In the genomic region with DNA sequence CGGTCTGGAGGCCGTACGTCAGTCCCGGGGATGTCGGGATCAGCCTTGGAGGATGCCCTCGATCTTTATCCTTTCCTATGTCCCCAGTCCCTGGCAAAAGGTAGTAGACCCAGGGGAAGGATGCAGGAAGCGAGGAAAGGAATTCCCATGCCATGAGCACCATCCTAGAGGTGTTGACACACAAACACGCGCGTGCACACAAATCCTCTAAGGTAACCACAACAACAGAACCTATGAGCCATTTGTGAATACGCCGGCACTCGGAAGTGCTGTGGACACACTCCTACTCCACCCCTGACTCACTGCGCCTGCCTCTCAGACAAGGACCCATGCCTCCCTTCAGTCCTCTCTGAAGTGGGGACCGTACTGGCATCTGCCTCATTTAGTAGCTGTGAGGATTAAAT, we compare ENCODE assay signal across 9 cellular contexts. TPM values are rescaled to one million over a fixed set of nuclear protein-coding genes. Genes with fewer than 3 reads are reported as not detected.
A peak's percentile ranks its signal among the peaks of the same experiment; 100 is the strongest.
DNase-seq lines count a peak whose midpoint lies in the region; ATAC-seq, FAIRE-seq and TF ChIP-seq lines count a peak whose summit lies in the region.
"Had no signal": no experiment of that assay in that cellular context is flagged by ENCODE, and none has a peak within 500 bp of the region (broad histone marks: within the 10 kb centered on the region; RNA-seq: fewer than 3 reads in every experiment).

No MANE protein-coding gene starts in this region.

- TF ChIP-seq CTCF in A673 (conservative IDR thresholded peaks at IDR 0.05; ENCODE audit: low read depth, low read length) (no peak), colonic mucosa (IDR thresholded peaks at IDR 0.05) (peak; percentile 24), mesothelial cell of epicardium (IDR thresholded peaks at IDR 0.05; ENCODE audit: unreplicated experiment) (peak; percentile 46)

- peak; percentile 41 for ATAC-seq in SK-N-SH treated with all-trans-retinoic acid at 6 μM for 48 hours
- peak; percentile 77 for ATAC-seq in stimulated activated naive CD8-positive, alpha-beta T cell treated with anti-CD3 and anti-CD28 coated beads, Interleukin-15, Interleukin-2, amounts not matched to agents 100 U/mL and 50 U/mL, for 24 hours
- no peak for ATAC-seq in GM18519 (IDR thresholded peaks at IDR 0.05; ENCODE audit: low FRiP score, unreplicated experiment)

- H3K36me3 Mint-ChIP-seq in mesothelial cell of epicardium, result no peaks in the 10 kb centered on the region

- CTCF ChIA-PET in A673 (lab: Charles Lee), result interaction anchor here (0.6 to 1.7 kb wide), 6 partner anchors 37 to 782 kb away, joined by 3 to 8 read pairs (median 5); no protein-coding TSS in a partner anchor

- H3K27me3 ChIP-seq in A673 (replicated peaks; ENCODE audit: insufficient read depth, low read depth, low read length, poor library complexity), result peaks cover 44% of the 10 kb centered on the region
- H3K27me3 ChIP-seq in colonic mucosa, result no peaks in the 10 kb centered on the region

- no peak for FAIRE-seq in H54 (lab: Jason Lieb, UNC)

- H3K4me3 ChIP-seq in A673 (ENCODE audit: low read depth, low read length, poor library complexity, severe bottlenecking) (peak overlapping the region; percentile 75), colonic mucosa (peak overlapping the region; percentile 60)

- POLR2A ChIA-PET in A673 (lab: Charles Lee; ENCODE audit: low non-redundant PET), result interaction anchor here (0.6 kb wide), 3 partner anchors 52 to 396 kb away, joined by 4 to 7 read pairs (median 4); no protein-coding TSS in a partner anchor

- peaks cover 31% of the 10 kb centered on the region for H3K27me3 Mint-ChIP-seq in mesothelial cell of epicardium (ENCODE audit: low read depth)

- H3K4me1 Mint-ChIP-seq in mesothelial cell of epicardium, result peaks cover 8% of the 10 kb centered on the region

- no peaks in the 10 kb centered on the region for H3K9me3 Mint-ChIP-seq in mesothelial cell of epicardium

- intact Hi-C loops in A673 (cut with micrococcal nuclease; ENCODE audit: unreplicated experiment), result loop anchor here (5.0 kb wide), 2 partner anchors 53 to 323 kb away; no protein-coding TSS in a partner anchor
- intact Hi-C loops in colonic mucosa (cut with DNase I), result loop anchor here (10.0 kb wide), 1 partner anchor 321 kb away; no protein-coding TSS in a partner anchor

- no peak for DNase-seq in A673 (ENCODE audit: low spot score)
- peak; percentile 71 for DNase-seq in H54 (ENCODE audit: insufficient read length, low spot score)
- no peak for DNase-seq in colonic mucosa
- no peak for DNase-seq in mesothelial cell of epicardium (ENCODE audit: low spot score in 2 of 2, unreplicated experiment in 2 of 2)
- DNase-seq in stimulated activated naive CD8-positive, alpha-beta T cell treated with anti-CD3 and anti-CD28 coated beads, Interleukin-15, Interleukin-2, amounts not matched to agents 100 U/mL and 50 U/mL, for 24 hours, result peak; percentile 55
- no peak for DNase-seq in NCI-H1092 (lab: John Stamatoyannopoulos, UW)

- peaks cover 6% of the 10 kb centered on the region for H3K4me1 ChIP-seq in A673 (ENCODE audit: insufficient read depth, low read length, poor library complexity, severe bottlenecking)
- no peaks in the 10 kb centered on the region for H3K4me1 ChIP-seq in colonic mucosa

- H3K36me3 ChIP-seq in A673 (ENCODE audit: insufficient read depth, low read length, poor library complexity, severe bottlenecking), result no peaks in the 10 kb centered on the region
- H3K36me3 ChIP-seq in colonic mucosa, result no peaks in the 10 kb centered on the region

- H3K27ac Mint-ChIP-seq in mesothelial cell of epicardium, result no peak overlapping the region

- BruUV-seq in A673 (replicated peaks; lab: Mats Ljungman, UMichigan), result no TSS peak

- peak overlapping the region; percentile 65 for H3K4me3 Mint-ChIP-seq in mesothelial cell of epicardium

- peak overlapping the region; percentile 70 to 80 for H3K9ac ChIP-seq in colonic mucosa (ENCODE audit: low read depth in 2 of 2, low read length in 2 of 2)

- no peaks in the 10 kb centered on the region for H3K9me3 ChIP-seq in A673 (ENCODE audit: low read depth, low read length, poor library complexity, severe bottlenecking)
- no peaks in the 10 kb centered on the region for H3K9me3 ChIP-seq in colonic mucosa

- TF ChIP-seq POLR2A in H54 (IDR thresholded peaks at IDR 0.05; ENCODE audit: low read depth, low read length), result peak; percentile 25; the same call in 1 of the 2 replicates

- peak overlapping the region; percentile 85 for H3K27ac ChIP-seq in A673 (ENCODE audit: low read depth, low read length, poor library complexity, severe bottlenecking)
- H3K27ac ChIP-seq in colonic mucosa, result peak overlapping the region; percentile 81

TF ChIP-seq in SK-N-SH treated with all-trans-retinoic acid at 6 μM for 48 hours, 23 proteins besides CTCF, POLR2A, EP300 and RAD21:
- no peak for TF ChIP-seq PPARA (CRISPR knock-in tag; IDR thresholded peaks at IDR 0.05; ENCODE audit: borderline replicate concordance)
- TF ChIP-seq SNAI2 (CRISPR knock-in tag; IDR thresholded peaks at IDR 0.05), result no peak
- TF ChIP-seq ZC3H10 (CRISPR knock-in tag; IDR thresholded peaks at IDR 0.05), result no peak
- TF ChIP-seq RARB (CRISPR knock-in tag; IDR thresholded peaks at IDR 0.05), result no peak
- no peak for TF ChIP-seq ISL1 (CRISPR knock-in tag; IDR thresholded peaks at IDR 0.05)
- no peak for TF ChIP-seq ZNF8 (CRISPR knock-in tag; IDR thresholded peaks at IDR 0.05)
- TF ChIP-seq ZFP3 (CRISPR knock-in tag; IDR thresholded peaks at IDR 0.05), result no peak
- TF ChIP-seq ZFP30 (CRISPR knock-in tag; IDR thresholded peaks at IDR 0.05), result no peak
- TF ChIP-seq TCF4 (CRISPR knock-in tag; IDR thresholded peaks at IDR 0.05; ENCODE audit: borderline replicate concordance), result no peak
- TF ChIP-seq GLIS3 (CRISPR knock-in tag; IDR thresholded peaks at IDR 0.05), result no peak
- TF ChIP-seq, protein P1, sequence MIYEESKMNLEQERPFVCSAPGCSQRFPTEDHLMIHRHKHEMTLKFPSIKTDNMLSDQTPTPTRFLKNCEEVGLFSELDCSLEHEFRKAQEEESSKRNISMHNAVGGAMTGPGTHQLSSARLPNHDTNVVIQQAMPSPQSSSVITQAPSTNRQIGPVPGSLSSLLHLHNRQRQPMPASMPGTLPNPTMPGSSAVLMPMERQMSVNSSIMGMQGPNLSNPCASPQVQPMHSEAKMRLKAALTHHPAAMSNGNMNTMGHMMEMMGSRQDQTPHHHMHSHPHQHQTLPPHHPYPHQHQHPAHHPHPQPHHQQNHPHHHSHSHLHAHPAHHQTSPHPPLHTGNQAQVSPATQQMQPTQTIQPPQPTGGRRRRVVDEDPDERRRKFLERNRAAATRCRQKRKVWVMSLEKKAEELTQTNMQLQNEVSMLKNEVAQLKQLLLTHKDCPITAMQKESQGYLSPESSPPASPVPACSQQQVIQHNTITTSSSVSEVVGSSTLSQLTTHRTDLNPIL (CRISPR knock-in tag; IDR thresholded peaks at IDR 0.05; ENCODE audit: low read depth), result no peak
- TF ChIP-seq, protein P2, sequence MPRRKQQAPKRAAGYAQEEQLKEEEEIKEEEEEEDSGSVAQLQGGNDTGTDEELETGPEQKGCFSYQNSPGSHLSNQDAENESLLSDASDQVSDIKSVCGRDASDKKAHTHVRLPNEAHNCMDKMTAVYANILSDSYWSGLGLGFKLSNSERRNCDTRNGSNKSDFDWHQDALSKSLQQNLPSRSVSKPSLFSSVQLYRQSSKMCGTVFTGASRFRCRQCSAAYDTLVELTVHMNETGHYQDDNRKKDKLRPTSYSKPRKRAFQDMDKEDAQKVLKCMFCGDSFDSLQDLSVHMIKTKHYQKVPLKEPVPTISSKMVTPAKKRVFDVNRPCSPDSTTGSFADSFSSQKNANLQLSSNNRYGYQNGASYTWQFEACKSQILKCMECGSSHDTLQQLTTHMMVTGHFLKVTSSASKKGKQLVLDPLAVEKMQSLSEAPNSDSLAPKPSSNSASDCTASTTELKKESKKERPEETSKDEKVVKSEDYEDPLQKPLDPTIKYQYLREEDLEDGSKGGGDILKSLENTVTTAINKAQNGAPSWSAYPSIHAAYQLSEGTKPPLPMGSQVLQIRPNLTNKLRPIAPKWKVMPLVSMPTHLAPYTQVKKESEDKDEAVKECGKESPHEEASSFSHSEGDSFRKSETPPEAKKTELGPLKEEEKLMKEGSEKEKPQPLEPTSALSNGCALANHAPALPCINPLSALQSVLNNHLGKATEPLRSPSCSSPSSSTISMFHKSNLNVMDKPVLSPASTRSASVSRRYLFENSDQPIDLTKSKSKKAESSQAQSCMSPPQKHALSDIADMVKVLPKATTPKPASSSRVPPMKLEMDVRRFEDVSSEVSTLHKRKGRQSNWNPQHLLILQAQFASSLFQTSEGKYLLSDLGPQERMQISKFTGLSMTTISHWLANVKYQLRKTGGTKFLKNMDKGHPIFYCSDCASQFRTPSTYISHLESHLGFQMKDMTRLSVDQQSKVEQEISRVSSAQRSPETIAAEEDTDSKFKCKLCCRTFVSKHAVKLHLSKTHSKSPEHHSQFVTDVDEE (CRISPR knock-in tag; IDR thresholded peaks at IDR 0.05), result no peak
- TF ChIP-seq, protein P3, sequence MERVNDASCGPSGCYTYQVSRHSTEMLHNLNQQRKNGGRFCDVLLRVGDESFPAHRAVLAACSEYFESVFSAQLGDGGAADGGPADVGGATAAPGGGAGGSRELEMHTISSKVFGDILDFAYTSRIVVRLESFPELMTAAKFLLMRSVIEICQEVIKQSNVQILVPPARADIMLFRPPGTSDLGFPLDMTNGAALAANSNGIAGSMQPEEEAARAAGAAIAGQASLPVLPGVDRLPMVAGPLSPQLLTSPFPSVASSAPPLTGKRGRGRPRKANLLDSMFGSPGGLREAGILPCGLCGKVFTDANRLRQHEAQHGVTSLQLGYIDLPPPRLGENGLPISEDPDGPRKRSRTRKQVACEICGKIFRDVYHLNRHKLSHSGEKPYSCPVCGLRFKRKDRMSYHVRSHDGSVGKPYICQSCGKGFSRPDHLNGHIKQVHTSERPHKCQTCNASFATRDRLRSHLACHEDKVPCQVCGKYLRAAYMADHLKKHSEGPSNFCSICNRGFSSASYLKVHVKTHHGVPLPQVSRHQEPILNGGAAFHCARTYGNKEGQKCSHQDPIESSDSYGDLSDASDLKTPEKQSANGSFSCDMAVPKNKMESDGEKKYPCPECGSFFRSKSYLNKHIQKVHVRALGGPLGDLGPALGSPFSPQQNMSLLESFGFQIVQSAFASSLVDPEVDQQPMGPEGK (CRISPR knock-in tag; IDR thresholded peaks at IDR 0.05; ENCODE audit: borderline replicate concordance), result no peak
- TF ChIP-seq OSR1 (CRISPR knock-in tag; IDR thresholded peaks at IDR 0.05), result no peak
- TF ChIP-seq CSDC2 (CRISPR knock-in tag; IDR thresholded peaks at IDR 0.05), result no peak
- no peak for TF ChIP-seq ZNF565 (CRISPR knock-in tag; conservative IDR thresholded peaks at IDR 0.05; ENCODE audit: low read depth)

RNA-seq across cellular contexts. Expression of a gene that starts 11.3 kb away (rescaled TPM):
- 0.26 TPM in 1 of 2 replicates, not detected in the other for total RNA-seq in A673 (2021)
- total RNA-seq in colonic mucosa, result 100 to 1,000 TPM in 1 of 2 donors, 10 to 100 TPM in 1; 87.9 to 111 TPM
- 6.1 to 7.7 TPM (median 7.5 TPM) in 3 replicates for total RNA-seq in mesothelial cell of epicardium
- total RNA-seq: pulmonary artery endothelial cell had no signal

Comparison
In these comparisons a context has a peak if more than half of its experiments do, and no peak if none do; other contexts are left out.
1. DNase-seq: peak in H54 (single experiment) and stimulated activated naive CD8-positive, alpha-beta T cell treated with anti-CD3 and anti-CD28 coated beads, Interleukin-15, Interleukin-2, amounts not matched to agents 100 U/mL and 50 U/mL, for 24 hours (single experiment); none in A673 (single experiment), colonic mucosa (single experiment), mesothelial cell of epicardium (0 of 2) and NCI-H1092 (single experiment).
2. RNA of a gene that starts 11.3 kb away (total RNA-seq): 87.9 to 111 TPM in colonic mucosa; 6.1 to 7.7 TPM in mesothelial cell of epicardium and 0.26 TPM in A673; every median in the first group is over 10 times any median in the second.